ENCODE assay signal across 8 cellular contexts in genomic region chr3:72938471-72939265, GRCh38. TPM values are rescaled to one million over a fixed set of nuclear protein-coding genes. Genes with fewer than 3 reads are reported as not detected.
DNase-seq lines count a peak whose midpoint lies in the region; ATAC-seq and TF ChIP-seq lines count a peak whose summit lies in the region.

No MANE protein-coding gene starts in this region.

- no peak for TF ChIP-seq EP300 in stomach (IDR thresholded peaks at IDR 0.05)

- no peak overlapping the region for H3K4me3 ChIP-seq in Panc1 (ENCODE audit: low read depth in 2 of 2, low read length in 2 of 2)
- H3K4me3 ChIP-seq in stomach = no peak overlapping the region

- no peak for TF ChIP-seq POLR2A in stomach (IDR thresholded peaks at IDR 0.05)

- in situ Hi-C loops in Panc1 (cut with HindIII; ENCODE audit: low pct_unique_long_range_greater_than_20kb, low sequenced_read_pairs) = no loop called here

- H3K36me3 Mint-ChIP-seq in T-helper 2 cell treated with Interferon-gamma antibody and Interleukin-4, amounts not matched to agents 5 μg/mL and 100 μg/mL, for 36 hours (ENCODE audit: low read depth) = no peaks in the 10 kb centered on the region

- POLR2A ChIA-PET in Panc1 (lab: Charles Lee) = no interaction called here

- H3K27ac Mint-ChIP-seq in T-helper 2 cell treated with Interferon-gamma antibody and Interleukin-4, amounts not matched to agents 5 μg/mL and 100 μg/mL, for 36 hours = no peak overlapping the region

- 5 to 27% (median 22%) methylated on average over 5 of the region's 5 CpGs for WGBS in stomach, 5 donors

- H3K4me3 Mint-ChIP-seq in T-helper 2 cell treated with Interferon-gamma antibody and Interleukin-4, amounts not matched to agents 5 μg/mL and 100 μg/mL, for 36 hours = no peak overlapping the region

- peaks cover 18% of the 10 kb centered on the region for H3K27me3 Mint-ChIP-seq in T-helper 2 cell treated with Interferon-gamma antibody and Interleukin-4, amounts not matched to agents 5 μg/mL and 100 μg/mL, for 36 hours (ENCODE audit: low read depth)

- H3K4me1 ChIP-seq in Panc1 (ENCODE audit: control insufficient read depth, insufficient read depth, low read length) = no peaks in the 10 kb centered on the region
- H3K4me1 ChIP-seq in stomach = peaks cover 0 to 19% (median 4%) of the 10 kb centered on the region in 4 donors

- H3K27ac ChIP-seq in Panc1 (ENCODE audit: low read length) (no peak overlapping the region), stomach (peak overlapping the region in 4 of 5 donors; percentile 13 to 53 (median 48))

- ATAC-seq in GM19467 (IDR thresholded peaks at IDR 0.05; ENCODE audit: unreplicated experiment) (peak; percentile 71), Panc1 (peak; percentile 90)

- intact Hi-C loops in Panc1 (cut with micrococcal nuclease; ENCODE audit: unreplicated experiment) (loop anchor here (5.0 to 10.0 kb wide), 2 partner anchors 119 to 146 kb away; no protein-coding TSS in a partner anchor), stomach (cut with DNase I; ENCODE audit: low total_unique reads) (no loop called here)

- TF ChIP-seq CTCF in Panc1 (IDR thresholded peaks at IDR 0.05) (peak; percentile 60; the same call in 1 of the 2 replicates), stomach (IDR thresholded peaks at IDR 0.05) (peak in 5 of 7 experiments; percentile 54 to 84 (median 68))

- H3K4me1 Mint-ChIP-seq in T-helper 2 cell treated with Interferon-gamma antibody and Interleukin-4, amounts not matched to agents 5 μg/mL and 100 μg/mL, for 36 hours (ENCODE audit: low read depth) = peaks cover 5% of the 10 kb centered on the region

- H3K27me3 ChIP-seq in Panc1 (ENCODE audit: control insufficient read depth, insufficient read depth, low read length) = no peaks in the 10 kb centered on the region
- H3K27me3 ChIP-seq in stomach = no peaks in the 10 kb centered on the region

- DNase-seq in T-helper 2 cell (peak in 3 of 5 experiments; percentile 6 to 71 (median 37)), HS-5 (ENCODE audit: low read depth) (peak; percentile 96), Panc1 (ENCODE audit: low read depth, low spot score) (peak; percentile 46), cerebellar cortex (ENCODE audit: low spot score) (peak; percentile 57), kidney tubule cell (ENCODE audit: low spot score) (peak; percentile 55), stomach (peak; percentile 37)
- no peak for DNase-seq in T-helper 2 cell treated with Interferon-gamma antibody and Interleukin-4, amounts not matched to agents 5 μg/mL and 100 μg/mL, for 36 hours (ENCODE audit: low spot score)

- BruUV-seq in Panc1 (replicated peaks; lab: Mats Ljungman, UMichigan) = no TSS peak

- H3K9me3 ChIP-seq in Panc1 (ENCODE audit: control insufficient read depth, insufficient read depth, low read depth, low read length) (no peaks in the 10 kb centered on the region), stomach (no peaks in the 10 kb centered on the region)

- H3K36me3 ChIP-seq in Panc1 (ENCODE audit: control insufficient read depth, insufficient read depth, low read length) = no peaks in the 10 kb centered on the region
- H3K36me3 ChIP-seq in stomach = no peaks in the 10 kb centered on the region

- no peaks in the 10 kb centered on the region for H3K9me3 Mint-ChIP-seq in T-helper 2 cell treated with Interferon-gamma antibody and Interleukin-4, amounts not matched to agents 5 μg/mL and 100 μg/mL, for 36 hours

- CTCF ChIA-PET in Panc1 (lab: Charles Lee) = interaction anchor here (1.3 kb wide), 1 partner anchor 118 kb away, joined by 7 read pairs; no protein-coding TSS in a partner anchor

RNA-seq across cellular contexts. Expression of gene GXYLT2, which starts 50.8 kb away (rescaled TPM):
- total RNA-seq in Panc1 (2021; ENCODE audit: unreplicated experiment) (6.1 TPM), stomach (10 to 100 TPM in 2 of 5 donors, 1 to 10 TPM in 1, under 1 TPM in 2; 0.45 to 27.0 (median 4.2) TPM)
- polyA plus RNA-seq in Panc1 (2012; ENCODE audit: insufficient read length) = 2.1 TPM
- polyA plus RNA-seq in stomach = 1 to 10 TPM in 2 of 3 donors, under 1 TPM in 1; 0.40 to 1.5 (median 1.2) TPM

RNA-seq across cellular contexts. Expression of gene PPP4R2, which starts 57.9 kb away (rescaled TPM):
- 59.8 TPM for total RNA-seq in Panc1 (2021; ENCODE audit: unreplicated experiment)
- polyA plus RNA-seq in Panc1 (2012; ENCODE audit: insufficient read length) = 26.2 TPM
- 100 to 1,000 TPM in 1 of 5 donors, 10 to 100 TPM in 4; 12.8 to 100 (median 31.4) TPM for total RNA-seq in stomach
- 10 to 100 TPM; 10.7 to 25.8 (median 16.7) TPM for polyA plus RNA-seq in stomach
